ENCODE assay signal across 11 cellular contexts in genomic region chr12:40957417-40957816, GRCh38.
"Had no signal": no experiment of that assay in that cellular context is flagged by ENCODE, and none has a peak within 500 bp of the region (broad histone marks: within the 10 kb centered on the region; RNA-seq: fewer than 3 reads in every experiment).

No MANE protein-coding gene starts in this region.

- H3K9me3 ChIP-seq: HAP-1 had no signal

- DNase-seq: GM23248, GOT3, H7, H9, HCEC 1CT, HFFc6 had no signal

- ATAC-seq: GM23338, HCT116 had no signal

- H3K4me3 ChIP-seq: GM23248, GM23338, HAP-1 had no signal

- H3K4me2 ChIP-seq: GM23338 had no signal

- H3K27ac ChIP-seq: GM23248 had no signal

- H3K36me3 ChIP-seq: HAP-1 had no signal

- H3K9ac ChIP-seq: GM23248 had no signal

- H3K4me1 ChIP-seq: HAP-1 had no signal

- FAIRE-seq: H1, H54 had no signal
